Comparison of ENCODE assay signal across 10 cellular contexts in genomic region chr14:22448905-22449611, GRCh38.
DNase-seq lines count a peak whose midpoint lies in the region; ATAC-seq and TF ChIP-seq lines count a peak whose summit lies in the region.
"Had no signal": no experiment of that assay in that cellular context is flagged by ENCODE, and none has a peak within 500 bp of the region (broad histone marks: within the 10 kb centered on the region; RNA-seq: fewer than 3 reads in every experiment).

No MANE protein-coding gene starts in this region.

- H3K4me3 ChIP-seq in gastroesophageal sphincter: no peak overlapping the region

- whole genome bisulfite sequencing in gastroesophageal sphincter (ENCODE audit: low coverage in 1 of 2), 2 donors: 80 to 81% methylated on average over 1 to 3 of the region's 4 CpGs

- peaks cover 0 to 5% (median 0%) of the 10 kb centered on the region in 3 donors for H3K4me1 ChIP-seq in gastroesophageal sphincter

- DNase-seq in Ammon's horn (ENCODE audit: low spot score): peak; percentile 42
- no peak for DNase-seq in iPS-NIHi11 (ENCODE audit: low spot score)
- DNase-seq in stimulated activated naive CD4-positive, alpha-beta T cell (lab: John Stamatoyannopoulos, UW): no peak
- DNase-seq in activated CD4-positive, alpha-beta T cell treated with anti-CD3 and anti-CD28 coated beads for 4 hours: no peak
- DNase-seq in stimulated activated CD8-positive, alpha-beta memory T cell treated with anti-CD3 and anti-CD28 coated beads, Interleukin-4, amount 100 ng/mL, for 48 hours: no peak
- DNase-seq: AML-193 had no signal

- peaks cover 4% of the 10 kb centered on the region for H3K27me3 ChIP-seq in gastroesophageal sphincter

- peak; percentile 47 for ATAC-seq in GM19397 (IDR thresholded peaks at IDR 0.05; ENCODE audit: unreplicated experiment)
- ATAC-seq in HG03135 (IDR thresholded peaks at IDR 0.05; ENCODE audit: unreplicated experiment): peak; percentile 44
- peak; percentile 80 for ATAC-seq in gastroesophageal sphincter
- ATAC-seq: activated naive CD4-positive, alpha-beta T cell treated with anti-CD3 and anti-CD28 coated beads, Interleukin-2, amount 50 U/mL, for 72 hours had no signal

- no peaks in the 10 kb centered on the region for H3K9me3 ChIP-seq in gastroesophageal sphincter

- no peak for TF ChIP-seq EP300 in gastroesophageal sphincter (IDR thresholded peaks at IDR 0.05)

- TF ChIP-seq POLR2A in gastroesophageal sphincter (IDR thresholded peaks at IDR 0.05): no peak

- TF ChIP-seq CTCF in gastroesophageal sphincter (IDR thresholded peaks at IDR 0.05): no peak

- peak overlapping the region in 1 of 4 donors; percentile 42 for H3K27ac ChIP-seq in gastroesophageal sphincter

- no peaks in the 10 kb centered on the region for H3K36me3 ChIP-seq in gastroesophageal sphincter
